ENCODE assay signal across 18 cellular contexts in genomic region chr3:73493543-73494314, GRCh38.
DNase-seq lines count a peak whose midpoint lies in the region; ATAC-seq and TF ChIP-seq lines count a peak whose summit lies in the region.
"Had no signal": no experiment of that assay in that cellular context is flagged by ENCODE, and none has a peak within 500 bp of the region (broad histone marks: within the 10 kb centered on the region; RNA-seq: fewer than 3 reads in every experiment).

No MANE protein-coding gene starts in this region.

- no peaks in the 10 kb centered on the region for H3K9me3 ChIP-seq in A673 (ENCODE audit: low read depth, low read length, poor library complexity, severe bottlenecking)
- H3K9me3 ChIP-seq in suprapubic skin, result no peaks in the 10 kb centered on the region
- H3K9me3 ChIP-seq: A549, SJSA1 had no signal

- no TSS peak for BruUV-seq in A673 (replicated peaks; lab: Mats Ljungman, UMichigan)

- H3K4me3 ChIP-seq in coronary artery (peak overlapping the region; percentile 41), A673 (ENCODE audit: low read depth, low read length, poor library complexity, severe bottlenecking) (no peak overlapping the region), suprapubic skin (no peak overlapping the region)
- H3K4me3 ChIP-seq: A549, GM12878, SJSA1 had no signal

- CTCF ChIA-PET in A673 (lab: Charles Lee), result no interaction called here

- 64% methylated on average over 7 of the region's 7 CpGs for WGBS in suprapubic skin

- no peak for TF ChIP-seq EP300 in suprapubic skin (IDR thresholded peaks at IDR 0.05)

- no peak for TF ChIP-seq CTCF in coronary artery (IDR thresholded peaks at IDR 0.05)
- no peak for TF ChIP-seq CTCF in A673 (conservative IDR thresholded peaks at IDR 0.05; ENCODE audit: low read depth, low read length)
- TF ChIP-seq CTCF in suprapubic skin (IDR thresholded peaks at IDR 0.05), result no peak

- H3K27ac ChIP-seq in coronary artery, result peak overlapping the region; percentile 24 to 76
- H3K27ac ChIP-seq in A673 (ENCODE audit: low read depth, low read length, poor library complexity, severe bottlenecking), result no peak overlapping the region
- H3K27ac ChIP-seq in suprapubic skin, result no peak overlapping the region
- H3K27ac ChIP-seq: A549, foreskin keratinocyte, SJSA1 had no signal

- POLR2A ChIA-PET in A673 (lab: Charles Lee; ENCODE audit: low non-redundant PET), result no interaction called here

- intact Hi-C loops in Right ventricle myocardium inferior (cut with DNase I), result loop anchor here (5.0 to 10.0 kb wide), 2 partner anchors 41 to 149 kb away; no protein-coding TSS in a partner anchor
- intact Hi-C loops in cardiac septum (cut with DNase I), result no loop called here
- intact Hi-C loops in A673 (cut with micrococcal nuclease; ENCODE audit: unreplicated experiment), result no loop called here

- H3K27me3 ChIP-seq in A673 (replicated peaks; ENCODE audit: insufficient read depth, low read depth, low read length, poor library complexity), result no peaks in the 10 kb centered on the region
- no peaks in the 10 kb centered on the region for H3K27me3 ChIP-seq in suprapubic skin
- H3K27me3 ChIP-seq: foreskin keratinocyte, SJSA1 had no signal

- no peak for TF ChIP-seq POLR2A in suprapubic skin (IDR thresholded peaks at IDR 0.05)

- peak; percentile 23 for ATAC-seq in Right ventricle myocardium inferior
- ATAC-seq: A549; foreskin keratinocyte; GM12878; natural killer cell treated with Interleukin-12 subunit alpha and Interleukin-12 subunit beta and Interleukin-15 and Interleukin-18, amount 100 ng/mL, for 72 hours had no signal

- DNase-seq in Right ventricle myocardium inferior (ENCODE audit: missing footprints) (no peak), cardiac septum (ENCODE audit: low spot score) (no peak), coronary artery (ENCODE audit: low spot score) (no peak), kidney tubule cell (ENCODE audit: low spot score) (peak; percentile 20), A673 (ENCODE audit: low spot score) (no peak), NK-92 (lab: John Stamatoyannopoulos, UW; ENCODE audit: unreplicated experiment) (no peak), suprapubic skin (ENCODE audit: low spot score in 2 of 2) (no peak), A172 (ENCODE audit: low spot score) (no peak)
- DNase-seq: DMS 273 treated with DMSO at 0.1 percent for 48 hours; foreskin keratinocyte; KG1; NCI-H1694; NK-92 treated with Interleukin-12 subunit alpha and Interleukin-12 subunit beta, amount 100 ng/mL, for 24 hours; substantia nigra had no signal

- H3K36me3 ChIP-seq in A673 (ENCODE audit: insufficient read depth, low read length, poor library complexity, severe bottlenecking) (no peaks in the 10 kb centered on the region), suprapubic skin (no peaks in the 10 kb centered on the region)
- H3K36me3 ChIP-seq: SJSA1 had no signal

- no peaks in the 10 kb centered on the region for H3K4me1 ChIP-seq in A673 (ENCODE audit: insufficient read depth, low read length, poor library complexity, severe bottlenecking)
- H3K4me1 ChIP-seq in suprapubic skin, result peaks cover 3% of the 10 kb centered on the region
- H3K4me1 ChIP-seq: A549, foreskin keratinocyte had no signal

Comparison
In these comparisons a context has a peak if more than half of its experiments do, and no peak if none do; other contexts are left out.
1. H3K27ac ChIP-seq: peak in coronary artery (2 of 2); none in A673 (single experiment) and suprapubic skin (single experiment).